ENCODE assay signal across 36 cellular contexts in the genomic region with DNA sequence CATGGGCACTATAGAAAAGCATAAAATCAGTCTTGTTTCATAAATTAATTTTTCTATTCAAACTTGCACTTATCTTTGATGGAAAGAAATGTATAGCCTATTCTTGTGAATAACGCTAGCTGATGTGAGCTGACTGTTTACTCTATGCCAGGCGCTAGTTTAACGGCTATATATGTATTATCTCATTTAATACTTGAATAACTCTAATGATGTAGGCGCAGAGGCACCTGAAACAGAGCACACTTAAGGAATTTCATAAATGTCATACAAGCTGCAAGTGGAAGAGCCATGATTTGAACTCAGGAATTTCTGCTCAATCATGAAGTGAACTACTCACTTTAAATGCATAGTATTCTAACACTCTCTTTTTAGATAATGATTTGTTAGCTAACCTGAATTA.
"Had no signal": no experiment of that assay in that cellular context is flagged by ENCODE, and none has a peak within 500 bp of the region (broad histone marks: within the 10 kb centered on the region; RNA-seq: fewer than 3 reads in every experiment).

No MANE protein-coding gene starts in this region.

- H3K4me3 ChIP-seq: ascending aorta, cardiac muscle cell had no signal

- H3K4me1 Mint-ChIP-seq: activated CD4-positive, alpha-beta memory T cell treated with anti-CD3 and anti-CD28 coated beads, Interleukin-2, amount 10 ng/mL, durations not matched to agents 7 days and 5 days; activated CD8-positive, alpha-beta memory T cell treated with anti-CD3 and anti-CD28 coated beads, Interleukin-2, amount 10 ng/mL, durations not matched to agents 7 days and 5 days; activated naive CD4-positive, alpha-beta T cell treated with anti-CD3 and anti-CD28 coated beads, Interleukin-2, amount 10 ng/mL, durations not matched to agents 7 days and 5 days; activated naive CD8-positive, alpha-beta T cell treated with anti-CD3 and anti-CD28 coated beads, Interleukin-2, amount 50 U/mL, for 24 hours; central memory CD8-positive, alpha-beta T cell had no signal

- H3K9me3 ChIP-seq: ascending aorta had no signal

- H3K36me3 ChIP-seq: ascending aorta, cardiac muscle cell had no signal

- H3K27ac ChIP-seq: ascending aorta, cardiac muscle cell, VCaP had no signal

- H3K36me3 Mint-ChIP-seq: activated CD8-positive, alpha-beta memory T cell treated with anti-CD3 and anti-CD28 coated beads, Interleukin-2, amount 10 ng/mL, durations not matched to agents 7 days and 5 days; activated naive CD4-positive, alpha-beta T cell treated with anti-CD3 and anti-CD28 coated beads, Interleukin-2, amount 10 ng/mL, durations not matched to agents 7 days and 5 days; activated naive CD4-positive, alpha-beta T cell treated with anti-CD3 and anti-CD28 coated beads, Interleukin-2, amount 50 U/mL, for 24 hours; activated naive CD8-positive, alpha-beta T cell treated with anti-CD3 and anti-CD28 coated beads, Interleukin-2, amount 10 ng/mL, durations not matched to agents 7 days and 5 days had no signal

- H3K4me1 ChIP-seq: ascending aorta had no signal

- H3K27me3 ChIP-seq: ascending aorta, cardiac muscle cell had no signal

- DNase-seq: activated B cell treated with CpG ODN at 0.5 μM for 24 hours; activated CD4-positive, alpha-beta memory T cell treated with anti-CD3 and anti-CD28 coated beads, Interleukin-2, amount 10 ng/mL, durations not matched to agents 7 days and 5 days; activated CD4-positive, alpha-beta T cell treated with anti-CD3 and anti-CD28 coated beads for 4 hours; activated CD4-positive, alpha-beta T cell treated with anti-CD3 and anti-CD28 coated beads, Interleukin-2, amount 50 U/mL, for 48 hours; activated CD4-positive, CD25-positive, alpha-beta regulatory T cell treated with anti-CD3 and anti-CD28 coated beads, Interleukin-2, amount 50 U/mL, for 72 hours; activated CD8-positive, alpha-beta memory T cell treated with anti-CD3 and anti-CD28 coated beads for 24 hours; activated CD8-positive, alpha-beta memory T cell treated with anti-CD3 and anti-CD28 coated beads, Interleukin-2, amount 10 ng/mL, durations not matched to agents 7 days and 5 days; activated CD8-positive, alpha-beta memory T cell treated with anti-CD3 and anti-CD28 coated beads, Interleukin-2, amount 50 U/mL, for 48 hours; activated CD8-positive, alpha-beta T cell treated with anti-CD3 and anti-CD28 coated beads, Interleukin-2, amount 10 ng/mL, durations not matched to agents 7 days and 5 days; activated effector memory CD4-positive, alpha-beta T cell treated with Interleukin-2 at 50 U/mL for 16 hours; activated gamma-delta T cell; activated naive CD4-positive, alpha-beta T cell treated with anti-CD3 and anti-CD28 coated beads, Interleukin-2, amount 10 ng/mL, durations not matched to agents 7 days and 5 days; activated naive CD4-positive, alpha-beta T cell treated with Interleukin-2 at 50 U/mL for 16 hours; activated naive CD8-positive, alpha-beta T cell treated with anti-CD3 and anti-CD28 coated beads, Interleukin-2, amount 10 ng/mL, durations not matched to agents 7 days and 5 days; activated naive CD8-positive, alpha-beta T cell treated with anti-CD3 and anti-CD28 coated beads, Interleukin-2, amount 50 U/mL, for 24 hours; activated T-cell treated with anti-CD3 and anti-CD28 coated beads, Interleukin-2, amount 50 U/mL, for 24 hours; activated T-cell treated with anti-CD3 and anti-CD28 coated beads, Interleukin-2, amount 50 U/mL, for 48 hours; amygdala; anterior cingulate cortex; caudate nucleus; cerebellar nuclear complex; T-helper 1 cell; T-helper 9 cell had no signal

- FAIRE-seq: bronchial epithelial cell, TTC549 had no signal

- ATAC-seq: activated CD8-positive, alpha-beta memory T cell treated with anti-CD3 and anti-CD28 coated beads, Interleukin-2, amount 10 ng/mL, durations not matched to agents 7 days and 5 days; activated CD8-positive, alpha-beta T cell treated with anti-CD3 and anti-CD28 coated beads, Interleukin-2, amount 10 ng/mL, durations not matched to agents 7 days and 5 days; activated naive CD8-positive, alpha-beta T cell treated with anti-CD3 and anti-CD28 coated beads, Interleukin-2, amount 50 U/mL, for 24 hours had no signal

- H3K9me3 Mint-ChIP-seq: activated B cell treated with CpG ODN at 0.5 μM for 24 hours; activated CD4-positive, alpha-beta memory T cell treated with anti-CD3 and anti-CD28 coated beads, Interleukin-2, amount 10 ng/mL, durations not matched to agents 7 days and 5 days; activated CD4-positive, alpha-beta T cell treated with anti-CD3 and anti-CD28 coated beads, Interleukin-2, amount 10 ng/mL, durations not matched to agents 7 days and 5 days; activated naive CD4-positive, alpha-beta T cell treated with anti-CD3 and anti-CD28 coated beads, Interleukin-2, amount 10 ng/mL, durations not matched to agents 7 days and 5 days; activated naive CD4-positive, alpha-beta T cell treated with anti-CD3 and anti-CD28 coated beads, Interleukin-2, amount 50 U/mL, for 24 hours; activated naive CD8-positive, alpha-beta T cell treated with anti-CD3 and anti-CD28 coated beads, Interleukin-2, amount 10 ng/mL, durations not matched to agents 7 days and 5 days; activated naive CD8-positive, alpha-beta T cell treated with anti-CD3 and anti-CD28 coated beads, Interleukin-2, amount 50 U/mL, for 24 hours; activated T-cell treated with anti-CD3 and anti-CD28 coated beads, Interleukin-2, amount 50 U/mL, for 24 hours; activated T-helper 2 cell treated with anti-CD3 and anti-CD28 coated beads, Interferon-gamma antibody, Interleukin-2, Interleukin-4, amounts not matched to agents 10 μg/mL and 5 μg/mL and 100 μg/mL, durations not matched to agents 14 hours and 24 hours and 36 hours; central memory CD8-positive, alpha-beta T cell; T-helper 1 cell treated with Interleukin-12 subunit alpha and Interleukin-12 subunit beta and Interleukin-4 antibody, amounts not matched to agents 30 μg/mL and 1 μg/mL, for 36 hours; T-helper 2 cell treated with Interferon-gamma antibody and Interleukin-4, amounts not matched to agents 5 μg/mL and 100 μg/mL, for 36 hours had no signal

- H3K27ac Mint-ChIP-seq: activated B cell treated with CpG ODN at 0.5 μM for 24 hours; activated CD4-positive, alpha-beta memory T cell treated with anti-CD3 and anti-CD28 coated beads, Interleukin-2, amount 10 ng/mL, durations not matched to agents 7 days and 5 days; activated CD4-positive, alpha-beta T cell treated with anti-CD3 and anti-CD28 coated beads, Interleukin-2, amount 10 ng/mL, durations not matched to agents 7 days and 5 days; activated CD8-positive, alpha-beta memory T cell treated with anti-CD3 and anti-CD28 coated beads, Interleukin-2, amount 10 ng/mL, durations not matched to agents 7 days and 5 days; activated CD8-positive, alpha-beta T cell treated with anti-CD3 and anti-CD28 coated beads, Interleukin-2, amount 10 ng/mL, durations not matched to agents 7 days and 5 days; activated naive CD4-positive, alpha-beta T cell treated with anti-CD3 and anti-CD28 coated beads, Interleukin-2, amount 10 ng/mL, durations not matched to agents 7 days and 5 days; activated naive CD4-positive, alpha-beta T cell treated with anti-CD3 and anti-CD28 coated beads, Interleukin-2, amount 50 U/mL, for 24 hours; activated naive CD8-positive, alpha-beta T cell; activated naive CD8-positive, alpha-beta T cell treated with anti-CD3 and anti-CD28 coated beads, Interleukin-2, amount 10 ng/mL, durations not matched to agents 7 days and 5 days; activated naive CD8-positive, alpha-beta T cell treated with anti-CD3 and anti-CD28 coated beads, Interleukin-2, amount 50 U/mL, for 24 hours; activated T-cell treated with anti-CD3 and anti-CD28 coated beads, Interleukin-2, amount 50 U/mL, for 24 hours; activated T-helper 2 cell treated with anti-CD3 and anti-CD28 coated beads, Interferon-gamma antibody, Interleukin-2, Interleukin-4, amounts not matched to agents 10 μg/mL and 5 μg/mL and 100 μg/mL, durations not matched to agents 14 hours and 24 hours and 36 hours; brain; T-helper 1 cell treated with Interleukin-12 subunit alpha and Interleukin-12 subunit beta and Interleukin-4 antibody, amounts not matched to agents 30 μg/mL and 1 μg/mL, for 36 hours; T-helper 2 cell treated with Interferon-gamma antibody and Interleukin-4, amounts not matched to agents 5 μg/mL and 100 μg/mL, for 36 hours had no signal

- H3K4me3 Mint-ChIP-seq: activated B cell treated with CpG ODN at 0.5 μM for 24 hours; activated CD4-positive, alpha-beta memory T cell treated with anti-CD3 and anti-CD28 coated beads, Interleukin-2, amount 10 ng/mL, durations not matched to agents 7 days and 5 days; activated CD4-positive, alpha-beta T cell treated with anti-CD3 and anti-CD28 coated beads, Interleukin-2, amount 10 ng/mL, durations not matched to agents 7 days and 5 days; activated CD8-positive, alpha-beta memory T cell treated with anti-CD3 and anti-CD28 coated beads, Interleukin-2, amount 10 ng/mL, durations not matched to agents 7 days and 5 days; activated CD8-positive, alpha-beta T cell treated with anti-CD3 and anti-CD28 coated beads, Interleukin-2, amount 10 ng/mL, durations not matched to agents 7 days and 5 days; activated naive CD4-positive, alpha-beta T cell treated with anti-CD3 and anti-CD28 coated beads, Interleukin-2, amount 10 ng/mL, durations not matched to agents 7 days and 5 days; activated naive CD4-positive, alpha-beta T cell treated with anti-CD3 and anti-CD28 coated beads, Interleukin-2, amount 50 U/mL, for 24 hours; activated naive CD8-positive, alpha-beta T cell; activated naive CD8-positive, alpha-beta T cell treated with anti-CD3 and anti-CD28 coated beads, Interleukin-2, amount 10 ng/mL, durations not matched to agents 7 days and 5 days; activated naive CD8-positive, alpha-beta T cell treated with anti-CD3 and anti-CD28 coated beads, Interleukin-2, amount 50 U/mL, for 24 hours; activated T-cell treated with anti-CD3 and anti-CD28 coated beads, Interleukin-2, amount 50 U/mL, for 24 hours; brain; central memory CD8-positive, alpha-beta T cell; T-helper 1 cell treated with Interleukin-12 subunit alpha and Interleukin-12 subunit beta and Interleukin-4 antibody, amounts not matched to agents 30 μg/mL and 1 μg/mL, for 36 hours; T-helper 2 cell treated with Interferon-gamma antibody and Interleukin-4, amounts not matched to agents 5 μg/mL and 100 μg/mL, for 36 hours had no signal

- H3K27me3 Mint-ChIP-seq: activated B cell treated with CpG ODN at 0.5 μM for 24 hours had no signal
